Comparison of ENCODE assay signal across 8 cellular contexts in genomic region chr5:31824886-31825774, GRCh38.
DNase-seq lines count a peak whose midpoint lies in the region; ATAC-seq, FAIRE-seq and TF ChIP-seq lines count a peak whose summit lies in the region.

No MANE protein-coding gene starts in this region.

- no peaks in the 10 kb centered on the region for H3K4me1 ChIP-seq in SJCRH30

- no peak overlapping the region for H3K4me3 ChIP-seq in SJCRH30
- no peak overlapping the region for H3K4me3 ChIP-seq in astrocyte of the cerebellum (ENCODE audit: low read depth, low read length)

- no peak overlapping the region for H3K27ac ChIP-seq in SJCRH30

- TF ChIP-seq CTCF in GM13976 (IDR thresholded peaks at IDR 0.05; ENCODE audit: borderline replicate concordance, control extremely low read depth, extremely low read depth, insufficient read depth, missing control alignments) (peak; percentile 42), astrocyte of the cerebellum (IDR thresholded peaks at IDR 0.05; ENCODE audit: low read depth, low read length, missing control alignments) (peak; percentile 70)

- peak; percentile 45 for DNase-seq in GM13976 (ENCODE audit: low spot score)
- peak; percentile 75 for DNase-seq in M059J (ENCODE audit: low read depth)
- DNase-seq in SJCRH30, result peak; percentile 33 to 71
- peak; percentile 55 for DNase-seq in astrocyte of the cerebellum (ENCODE audit: low read depth)
- peak in 30 of 51 donors; percentile 2 to 74 (median 32) for DNase-seq in hypothalamus (lab: John Stamatoyannopoulos, UW)
- peak; percentile 51 for DNase-seq in smooth muscle cell of the brain vasculature (ENCODE audit: low read depth, low spot score)

- H3K27me3 ChIP-seq in SJCRH30, result no peaks in the 10 kb centered on the region

- peak; percentile 88 for FAIRE-seq in A204.1 (lab: Jason Lieb, UNC)

- no peaks in the 10 kb centered on the region for H3K9me3 ChIP-seq in SJCRH30 (replicated peaks)

- in situ Hi-C loops in GM13976 (cut with MboI; ENCODE audit: low sequenced_read_pairs, unreplicated experiment) (loop anchor here (10.0 kb wide), 1 partner anchor 250 kb away; no protein-coding TSS in a partner anchor), astrocyte of the cerebellum (cut with HindIII; ENCODE audit: low sequenced_read_pairs) (loop anchor here (5.0 to 25.0 kb wide), 3 partner anchors 62 to 272 kb away; no protein-coding TSS in a partner anchor)

- no peaks in the 10 kb centered on the region for H3K36me3 ChIP-seq in SJCRH30

- ATAC-seq in HG02678 (IDR thresholded peaks at IDR 0.05; ENCODE audit: unreplicated experiment), result no peak
